1 cellular context compared by ENCODE assay signal in genomic region chr6:53532061-53532797, GRCh38.
TF ChIP-seq lines count a peak whose summit lies in the region.

No MANE protein-coding gene starts in this region.

TF ChIP-seq in K562, 482 proteins besides CTCF, POLR2A, EP300 and RAD21 (continued from another document and continues in another):
- TF ChIP-seq BCLAF1 (IDR thresholded peaks at IDR 0.05; ENCODE audit: borderline replicate concordance in 1 of 2, control insufficient read depth in 1 of 2, low read depth in 2 of 2, low read length in 1 of 2) (no peak), TCF7 (IDR thresholded peaks at IDR 0.05; ENCODE audit: borderline replicate concordance) (no peak), NFIC (IDR thresholded peaks at IDR 0.05) (no peak), ESRRB (CRISPR knock-in tag; IDR thresholded peaks at IDR 0.05; ENCODE audit: borderline replicate concordance) (no peak), ATF1 (CRISPR knock-in tag; IDR thresholded peaks at IDR 0.05) (no peak), ATF1 (tag; IDR thresholded peaks at IDR 0.05) (no peak), ZMIZ1 (IDR thresholded peaks at IDR 0.05; ENCODE audit: low read depth in 2 of 2, low read length in 2 of 2) (no peak), CCNT2 (IDR thresholded peaks at IDR 0.05; ENCODE audit: borderline replicate concordance, extremely low read depth, insufficient read length, low read depth, low read length) (no peak), RB1 (IDR thresholded peaks at IDR 0.05; ENCODE audit: low read depth) (no peak), ZNF778 (CRISPR knock-in tag; IDR thresholded peaks at IDR 0.05) (no peak), NELFE (IDR thresholded peaks at IDR 0.05; ENCODE audit: insufficient read depth, insufficient read length) (no peak), HIVEP1 (CRISPR knock-in tag; IDR thresholded peaks at IDR 0.05) (no peak), ZNF740 (CRISPR knock-in tag; IDR thresholded peaks at IDR 0.05) (no peak), ZNF740 (tag; IDR thresholded peaks at IDR 0.05) (no peak), HOXB6 (CRISPR knock-in tag; IDR thresholded peaks at IDR 0.05; ENCODE audit: borderline replicate concordance) (no peak), BRF1 (IDR thresholded peaks at IDR 0.05; ENCODE audit: borderline replicate concordance, extremely low read depth, insufficient read length) (no peak), NCOA2 (IDR thresholded peaks at IDR 0.05; ENCODE audit: partially characterized antibody in 2 of 2) (no peak), PREB (CRISPR knock-in tag; IDR thresholded peaks at IDR 0.05) (no peak), ZBTB49 (CRISPR knock-in tag; IDR thresholded peaks at IDR 0.05; ENCODE audit: borderline replicate concordance) (no peak), YY1 (IDR thresholded peaks at IDR 0.05; ENCODE audit: borderline replicate concordance in 1 of 3, control insufficient read depth in 1 of 3, extremely low read depth in 1 of 3, insufficient read depth in 3 of 3, insufficient read length in 1 of 3, insufficient replicate concordance in 2 of 3, low read depth in 1 of 3, low read length in 2 of 3) (peak in 1 of 3 experiments; percentile 49), SRSF3 (IDR thresholded peaks at IDR 0.05; ENCODE audit: insufficient read depth, low read length) (no peak), ZNF717 (CRISPR knock-in tag; IDR thresholded peaks at IDR 0.05) (no peak), TRIM28 (IDR thresholded peaks at IDR 0.05) (no peak), SMARCA4 (IDR thresholded peaks at IDR 0.05) (peak; percentile 56), ZNF395 (CRISPR knock-in tag; IDR thresholded peaks at IDR 0.05) (no peak), YBX1 (IDR thresholded peaks at IDR 0.05) (no peak), ZFP1 (CRISPR knock-in tag; IDR thresholded peaks at IDR 0.05) (no peak), MLX (CRISPR knock-in tag; conservative IDR thresholded peaks at IDR 0.05) (no peak), SIRT6 (IDR thresholded peaks at IDR 0.05; ENCODE audit: low read depth, low read length) (no peak), ZNF444 (CRISPR knock-in tag; IDR thresholded peaks at IDR 0.05) (no peak), KDM2B (CRISPR knock-in tag; IDR thresholded peaks at IDR 0.05) (no peak), IRF9 (tag; IDR thresholded peaks at IDR 0.05) (no peak), RCOR1 (IDR thresholded peaks at IDR 0.05; ENCODE audit: borderline replicate concordance in 1 of 2, low read depth in 2 of 2, low read length in 2 of 2) (peak; percentile 67 to 96; a peak in 3 of 4 replicates), KLF10 (CRISPR knock-in tag; IDR thresholded peaks at IDR 0.05) (no peak), NRF1 (conservative IDR thresholded peaks at IDR 0.05 in 1 of 2, IDR thresholded peaks at IDR 0.05 in 1 of 2) (no peak), SREBF2 (CRISPR knock-in tag; IDR thresholded peaks at IDR 0.05) (0 out of 2 replicates have a peak, but pooled peaks have one; percentile 24), MTA1 (IDR thresholded peaks at IDR 0.05; ENCODE audit: borderline replicate concordance) (no peak), CTCFL (IDR thresholded peaks at IDR 0.05; ENCODE audit: borderline replicate concordance, insufficient read depth, low read depth, low read length, poor library complexity, severe bottlenecking) (no peak), NONO (IDR thresholded peaks at IDR 0.05; ENCODE audit: low read depth in 2 of 2, low read length in 1 of 2) (no peak), USF1 (CRISPR knock-in tag; IDR thresholded peaks at IDR 0.05) (no peak), LCOR (CRISPR knock-in tag; IDR thresholded peaks at IDR 0.05) (no peak), ZNF184 (CRISPR knock-in tag; IDR thresholded peaks at IDR 0.05) (no peak), ZNF232 (CRISPR knock-in tag; IDR thresholded peaks at IDR 0.05) (no peak), U2AF2 (optimal IDR thresholded peaks at IDR 0.05; ENCODE audit: low read depth, low read length) (no peak), SOX6 (IDR thresholded peaks at IDR 0.05) (0 out of 2 replicates have a peak, but pooled peaks have one; percentile 9), PURB (CRISPR knock-in tag; IDR thresholded peaks at IDR 0.05; ENCODE audit: low read depth) (no peak), ELF2 (CRISPR knock-in tag; IDR thresholded peaks at IDR 0.05) (no peak), ZNF830 (CRISPR knock-in tag; IDR thresholded peaks at IDR 0.05) (no peak), PTTG1 (tag; IDR thresholded peaks at IDR 0.05; ENCODE audit: low read depth) (no peak), ZNF175 (CRISPR knock-in tag; IDR thresholded peaks at IDR 0.05; ENCODE audit: low read depth) (no peak), ZSCAN29 (IDR thresholded peaks at IDR 0.05) (no peak)
